8 cellular contexts compared by ENCODE assay signal in genomic region chr14:74257988-74258704, GRCh38. TPM values are rescaled to one million over a fixed set of nuclear protein-coding genes. Genes with fewer than 3 reads are reported as not detected.
DNase-seq lines count a peak whose midpoint lies in the region; ATAC-seq and TF ChIP-seq lines count a peak whose summit lies in the region.

No MANE protein-coding gene starts in this region.

- H3K4me1 ChIP-seq in HAP-1 (peaks cover 5% of the 10 kb centered on the region), right cardiac atrium (ENCODE audit: control insufficient read depth, insufficient read depth, low read length) (peaks cover 3% of the 10 kb centered on the region), skeletal muscle satellite cell (ENCODE audit: control insufficient read depth, insufficient read depth, low read length) (peaks cover 11% of the 10 kb centered on the region)

- H3K27me3 ChIP-seq in HAP-1 (ENCODE audit: low read depth) (no peaks in the 10 kb centered on the region), right cardiac atrium (ENCODE audit: control insufficient read depth, insufficient read depth) (no peaks in the 10 kb centered on the region), skeletal muscle satellite cell (ENCODE audit: control insufficient read depth, insufficient read depth, low read length) (peaks cover 43% of the 10 kb centered on the region)

- no peak overlapping the region for H3K27ac Mint-ChIP-seq in activated B cell treated with CpG ODN at 0.5 μM for 24 hours

- in situ Hi-C loops in HAP-1 (cut with MboI; ENCODE audit: low sequenced_read_pairs): no loop called here

- no peaks in the 10 kb centered on the region for H3K9me3 Mint-ChIP-seq in activated B cell treated with CpG ODN at 0.5 μM for 24 hours

- no peak for TF ChIP-seq CTCF in activated B cell treated with CpG ODN at 0.5 μM for 24 hours (IDR thresholded peaks at IDR 0.05)

- peak overlapping the region; percentile 42 for H3K9ac ChIP-seq in skeletal muscle satellite cell (ENCODE audit: low read depth, low read length)

- POLR2A ChIA-PET in activated B cell treated with CpG ODN at 0.5 μM for 24 hours (lab: Charles Lee): interaction anchor here (0.6 kb wide), 1 partner anchor 1212 kb away, joined by 3 read pairs; no protein-coding TSS in a partner anchor

- CTCF ChIA-PET in activated B cell treated with CpG ODN at 0.5 μM for 24 hours (lab: Charles Lee): interaction anchor here (1.2 kb wide), 1 partner anchor 16 kb away, joined by 3 read pairs; no protein-coding TSS in a partner anchor

- peak overlapping the region; percentile 81 for H3K4me3 Mint-ChIP-seq in activated B cell treated with CpG ODN at 0.5 μM for 24 hours

- no peak for ATAC-seq in activated B cell treated with CpG ODN at 0.5 μM for 24 hours (ENCODE audit: low read depth)
- peak in 1 of 2 donors; percentile 60 for ATAC-seq in right cardiac atrium
- no peak for ATAC-seq in HG03135 (IDR thresholded peaks at IDR 0.05; ENCODE audit: unreplicated experiment)

- DNase-seq in HAP-1 (ENCODE audit: low spot score in 2 of 2): peak in 1 of 2 experiments; percentile 23
- no peak for DNase-seq in activated B cell treated with CpG ODN at 0.5 μM for 24 hours
- DNase-seq in right cardiac atrium: peak in 1 of 3 donors; percentile 66
- no peak for DNase-seq in HUDEP-2 (lab: John Stamatoyannopoulos, UW; ENCODE audit: unreplicated experiment in 76 of 76)
- no peak for DNase-seq in NK-92 (lab: John Stamatoyannopoulos, UW; ENCODE audit: unreplicated experiment)
- no peak for DNase-seq in MV-4-11 (lab: John Stamatoyannopoulos, UW)

- H3K4me3 ChIP-seq in HAP-1 (peak overlapping the region; percentile 39), right cardiac atrium (ENCODE audit: low read length) (peak overlapping the region; percentile 94), skeletal muscle satellite cell (ENCODE audit: low read length) (peak overlapping the region; percentile 70)

- no peak overlapping the region for H3K27ac ChIP-seq in right cardiac atrium (ENCODE audit: low read length)

- 4% methylated on average over 52 of the region's 52 CpGs for WGBS in right cardiac atrium

- peaks cover 12% of the 10 kb centered on the region for H3K4me1 Mint-ChIP-seq in activated B cell treated with CpG ODN at 0.5 μM for 24 hours

- H3K27me3 Mint-ChIP-seq in activated B cell treated with CpG ODN at 0.5 μM for 24 hours: peaks cover 10% of the 10 kb centered on the region

- H3K9me3 ChIP-seq in HAP-1: no peaks in the 10 kb centered on the region
- no peaks in the 10 kb centered on the region for H3K9me3 ChIP-seq in right cardiac atrium (ENCODE audit: control insufficient read depth, low read length)
- H3K9me3 ChIP-seq in skeletal muscle satellite cell (replicated peaks; ENCODE audit: low read length): no peaks in the 10 kb centered on the region

- intact Hi-C loops in activated B cell treated with CpG ODN at 0.5 μM for 24 hours (cut with micrococcal nuclease) (loop anchor here (1.0 to 2.0 kb wide), 2 partner anchors 45 to 147 kb away; partner anchors contain the start of gene ABCD4), right cardiac atrium (cut with DNase I) (loop anchor here in 2 of 4 donors (2.0 to 5.0 kb wide), 2 partner anchors 146 to 147 kb away; no protein-coding TSS in a partner anchor)

- H3K36me3 ChIP-seq in HAP-1 (replicated peaks): no peaks in the 10 kb centered on the region
- H3K36me3 ChIP-seq in skeletal muscle satellite cell (ENCODE audit: insufficient read depth, low read length): no peaks in the 10 kb centered on the region

- H3K4me2 ChIP-seq in skeletal muscle satellite cell (ENCODE audit: low read length): peak overlapping the region; percentile 95

- H3K36me3 Mint-ChIP-seq in activated B cell treated with CpG ODN at 0.5 μM for 24 hours (ENCODE audit: low read depth): no peaks in the 10 kb centered on the region

RNA-seq across cellular contexts. Expression of gene VSX2, which starts 18.9 kb away (rescaled TPM):
- total RNA-seq in activated B cell treated with CpG ODN at 0.5 μM for 24 hours: not detected in 2 replicates
- not detected for total RNA-seq in right cardiac atrium
- polyA plus RNA-seq in right cardiac atrium: not detected
- total RNA-seq in skeletal muscle satellite cell (2012; rRNA removed): not detected in 2 replicates

RNA-seq across cellular contexts. Expression of gene ABCD4, which starts 44.6 kb away (rescaled TPM):
- total RNA-seq in activated B cell treated with CpG ODN at 0.5 μM for 24 hours (58.2 and 78.4 TPM in 2 replicates), right cardiac atrium (10 to 100 TPM; 18.9 to 28.7 (median 25.2) TPM)
- polyA plus RNA-seq in right cardiac atrium: 25.4 TPM
- total RNA-seq in skeletal muscle satellite cell (2012; rRNA removed): 19.0 and 19.9 TPM in 2 replicates

Comparison
In these comparisons a context has a peak if more than half of its experiments do, and no peak if none do; other contexts are left out.
1. H3K4me3 ChIP-seq: peak in every context shown above with its lines; median percentile 94 in right cardiac atrium; 70 in skeletal muscle satellite cell; 39 in HAP-1.